In the genomic region with DNA sequence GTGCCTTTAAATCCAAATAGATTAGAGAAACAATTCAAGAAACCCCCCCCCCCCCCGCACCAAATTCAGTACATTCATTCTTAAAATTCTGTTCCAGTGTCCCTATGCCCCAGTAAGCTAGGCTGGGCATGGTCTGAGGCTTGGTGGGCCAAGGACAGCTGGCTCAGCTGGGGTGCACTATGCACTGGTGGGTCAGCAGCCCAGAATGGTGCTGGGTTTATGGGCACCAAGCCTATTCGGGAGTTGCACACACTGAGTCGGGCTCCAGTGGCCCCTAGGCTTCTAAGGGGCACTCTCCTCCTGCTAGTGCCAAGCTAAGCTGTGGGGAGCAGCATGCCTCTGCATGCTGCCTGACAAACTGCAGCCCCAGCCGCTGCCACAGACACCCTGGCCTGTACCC, we compare ENCODE assay signal across 26 cellular contexts.
"Had no signal": no experiment of that assay in that cellular context is flagged by ENCODE, and none has a peak within 500 bp of the region (broad histone marks: within the 10 kb centered on the region; RNA-seq: fewer than 3 reads in every experiment).

No MANE protein-coding gene starts in this region.

- H3K27ac ChIP-seq: ascending aorta, breast epithelium, cardiac muscle cell, colonic mucosa, epithelial cell of prostate had no signal

- DNase-seq: activated CD4-positive, alpha-beta memory T cell treated with anti-CD3 and anti-CD28 coated beads for 36 hours; activated CD4-positive, alpha-beta T cell treated with anti-CD3 and anti-CD28 coated beads for 36 hours; activated CD4-positive, alpha-beta T cell treated with anti-CD3 and anti-CD28 coated beads, Interleukin-2, amount 10 ng/mL, durations not matched to agents 24 days and 14 days; activated CD4-positive, CD25-positive, alpha-beta regulatory T cell; activated CD4-positive, CD25-positive, alpha-beta regulatory T cell treated with anti-CD3 and anti-CD28 coated beads, Interleukin-2, amount 50 U/mL, for 72 hours; activated CD8-positive, alpha-beta memory T cell treated with anti-CD3 and anti-CD28 coated beads, Interleukin-2, amount 10 ng/mL, durations not matched to agents 7 days and 5 days; activated CD8-positive, alpha-beta memory T cell treated with anti-CD3 and anti-CD28 coated beads, Interleukin-2, amount 50 U/mL, for 4 hours; activated CD8-positive, alpha-beta T cell treated with anti-CD3 and anti-CD28 coated beads, Interleukin-2, amount 10 ng/mL, durations not matched to agents 7 days and 5 days; activated gamma-delta T cell; activated naive CD4-positive, alpha-beta T cell; activated naive CD4-positive, alpha-beta T cell treated with anti-CD3 and anti-CD28 coated beads, Interleukin-2, amount 10 ng/mL, durations not matched to agents 7 days and 5 days; activated naive CD8-positive, alpha-beta T cell treated with anti-CD3 and anti-CD28 coated beads, Interleukin-2, amount 10 ng/mL, durations not matched to agents 7 days and 5 days; activated T-cell treated with anti-CD3 and anti-CD28 coated beads, Interleukin-2, amount 50 U/mL, for 1 hour; activated T-cell treated with anti-CD3 and anti-CD28 coated beads, Interleukin-2, amount 50 U/mL, for 48 hours; central memory CD4-positive, alpha-beta T cell; cerebellar nuclear complex; colonic mucosa; effector CD8-positive, alpha-beta T cell; foreskin fibroblast; head of caudate nucleus; T-helper 2 cell had no signal

- H3K9me3 ChIP-seq: breast epithelium, colonic mucosa had no signal

- H3K4me1 ChIP-seq: ascending aorta, breast epithelium, colonic mucosa had no signal

- H3K27me3 ChIP-seq: ascending aorta, breast epithelium, colonic mucosa had no signal

- H3K4me3 ChIP-seq: ascending aorta, breast epithelium, cardiac muscle cell, colonic mucosa had no signal

- H3K36me3 ChIP-seq: ascending aorta, breast epithelium, cardiac muscle cell, colonic mucosa had no signal

- ATAC-seq: activated CD4-positive, alpha-beta T cell treated with anti-CD3 and anti-CD28 coated beads for 36 hours; activated CD8-positive, alpha-beta memory T cell treated with anti-CD3 and anti-CD28 coated beads, Interleukin-2, amount 10 ng/mL, durations not matched to agents 7 days and 5 days; activated CD8-positive, alpha-beta T cell treated with anti-CD3 and anti-CD28 coated beads, Interleukin-2, amount 10 ng/mL, durations not matched to agents 7 days and 5 days; activated naive CD4-positive, alpha-beta T cell treated with anti-CD3 and anti-CD28 coated beads, Interleukin-2, amount 50 U/mL, for 72 hours had no signal
